Comparison of ENCODE assay signal across 34 cellular contexts in the genomic region with DNA sequence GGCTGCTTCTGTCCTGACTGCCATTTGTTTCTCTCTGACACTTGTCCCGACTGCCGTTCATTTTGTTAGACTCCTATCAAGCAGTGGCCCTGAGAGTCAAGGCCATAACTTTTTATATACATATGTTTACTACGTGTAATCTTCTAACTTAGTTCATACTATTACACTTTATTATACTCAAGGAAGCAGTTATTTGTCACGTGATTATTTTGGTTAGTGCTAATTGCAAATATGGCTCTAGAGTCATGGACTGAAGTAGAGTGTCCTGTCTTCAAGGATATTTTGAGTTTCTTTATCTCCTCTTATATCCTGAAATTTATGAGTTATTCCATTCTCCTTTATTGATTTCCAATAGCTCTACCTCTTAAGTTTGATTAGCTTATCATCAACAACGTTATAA.
"Had no signal": no experiment of that assay in that cellular context is flagged by ENCODE, and none has a peak within 500 bp of the region (broad histone marks: within the 10 kb centered on the region; RNA-seq: fewer than 3 reads in every experiment).

No MANE protein-coding gene starts in this region.

- H3K27me3 ChIP-seq: adrenal gland, ascending aorta, body of pancreas, brain microvascular endothelial cell, breast epithelium, cardiac muscle cell had no signal

- H3K4me3 ChIP-seq: adrenal gland, ascending aorta, body of pancreas, breast epithelium, cardiac muscle cell had no signal

- H3K27ac ChIP-seq: adrenal gland, ascending aorta, body of pancreas, brain microvascular endothelial cell, breast epithelium, cardiac muscle cell had no signal

- H3K36me3 ChIP-seq: adrenal gland, ascending aorta, brain microvascular endothelial cell, breast epithelium, cardiac muscle cell had no signal

- H3K4me1 ChIP-seq: adrenal gland, ascending aorta, body of pancreas, breast epithelium had no signal

- DNase-seq: activated effector memory CD4-positive, alpha-beta T cell treated with anti-CD3 and anti-CD28 coated beads, Interleukin-2, amount 50 U/mL, for 16 hours; activated effector memory CD4-positive, alpha-beta T cell treated with Interleukin-2 at 50 U/mL for 16 hours; activated gamma-delta T cell; activated gamma-delta T cell treated with Interleukin-2 at 50 U/mL for 16 hours; activated naive CD4-positive, alpha-beta T cell; activated naive CD4-positive, alpha-beta T cell treated with anti-CD3 and anti-CD28 coated beads for 36 hours; activated naive CD4-positive, alpha-beta T cell treated with anti-CD3 and anti-CD28 coated beads, Interleukin-2, amount 10 ng/mL, durations not matched to agents 7 days and 5 days; activated naive CD4-positive, alpha-beta T cell treated with anti-CD3 and anti-CD28 coated beads, Interleukin-2, amount 50 U/mL, for 16 hours; activated naive CD4-positive, alpha-beta T cell treated with Interleukin-2 at 50 U/mL for 16 hours; activated naive CD8-positive, alpha-beta T cell treated with anti-CD3 and anti-CD28 coated beads for 36 hours; activated naive CD8-positive, alpha-beta T cell treated with anti-CD3 and anti-CD28 coated beads, Interleukin-2, amount 10 ng/mL, durations not matched to agents 7 days and 5 days; activated naive CD8-positive, alpha-beta T cell treated with anti-CD3 and anti-CD28 coated beads, Interleukin-2, amount 50 U/mL, for 24 hours; activated T-cell treated with anti-CD3 and anti-CD28 coated beads, Interleukin-2, amount 50 U/mL, for 1 hour; activated T-cell treated with anti-CD3 and anti-CD28 coated beads, Interleukin-2, amount 50 U/mL, for 24 hours; activated T-cell treated with anti-CD3 and anti-CD28 coated beads, Interleukin-2, amount 50 U/mL, for 4 hours; activated T-cell treated with anti-CD3 and anti-CD28 coated beads, Interleukin-2, amount 50 U/mL, for 48 hours; activated T-cell treated with anti-CD3 and anti-CD28 coated beads, Interleukin-2, amount 50 U/mL, for 72 hours; adrenal gland; amniotic stem cell; amygdala; anterior cingulate cortex; aorta; body of pancreas; brain microvascular endothelial cell; caudate nucleus; central memory CD4-positive, alpha-beta T cell; cerebellar nuclear complex had no signal

- H3K9me3 ChIP-seq: adrenal gland, ascending aorta, body of pancreas, breast epithelium had no signal

- FAIRE-seq: astrocyte, bronchial epithelial cell had no signal

- ATAC-seq: activated naive CD4-positive, alpha-beta T cell treated with anti-CD3 and anti-CD28 coated beads, Interleukin-2, amount 50 U/mL, for 72 hours; activated naive CD8-positive, alpha-beta T cell treated with anti-CD3 and anti-CD28 coated beads, Interleukin-2, amount 50 U/mL, for 24 hours; activated T-cell treated with anti-CD3 and anti-CD28 coated beads, Interleukin-2, amount 50 U/mL, for 4 hours; activated T-cell treated with anti-CD3 and anti-CD28 coated beads, Interleukin-2, amount 50 U/mL, for 72 hours; activated T-helper 17 cell treated with anti-CD3 and anti-CD28 coated beads, Interleukin-2, amount 50 U/mL, for 72 hours; body of pancreas had no signal
